ENCODE assay signal across 18 cellular contexts in the genomic region with DNA sequence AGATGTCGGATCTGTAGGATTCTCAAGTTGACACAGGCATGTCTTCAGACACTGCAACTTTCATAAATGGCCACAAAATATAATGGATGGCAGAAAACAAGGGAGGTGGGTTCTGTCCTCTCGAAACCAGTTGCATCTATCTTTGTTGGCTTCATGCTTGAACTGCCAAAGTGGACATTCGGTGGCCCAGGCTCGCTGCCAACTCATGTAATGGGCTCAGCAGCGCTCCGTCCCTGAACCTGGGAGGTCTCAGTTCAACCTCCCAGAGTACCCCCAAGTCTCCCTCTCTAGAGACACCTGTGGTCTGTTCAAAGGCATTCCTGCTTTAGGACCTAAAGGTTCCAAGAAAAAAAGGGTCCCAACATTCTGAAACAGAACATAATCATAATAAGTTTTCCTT.
"Had no signal": no experiment of that assay in that cellular context is flagged by ENCODE, and none has a peak within 500 bp of the region (broad histone marks: within the 10 kb centered on the region; RNA-seq: fewer than 3 reads in every experiment).

No MANE protein-coding gene starts in this region.

- H3K36me3 Mint-ChIP-seq: naive thymus-derived CD4-positive, alpha-beta T cell had no signal

- H3K4me3 Mint-ChIP-seq: effector memory CD8-positive, alpha-beta T cell; naive thymus-derived CD4-positive, alpha-beta T cell; nephron; neural progenitor cell; stimulated activated effector memory CD8-positive, alpha-beta T cell treated with anti-CD3 and anti-CD28 coated beads, Interleukin-12 subunit alpha, Interleukin-12 subunit beta, amount 100 ng/mL, for 72 hours had no signal

- H3K4me2 ChIP-seq: neural progenitor cell had no signal

- H3K27ac ChIP-seq: neural progenitor cell, thyroid gland had no signal

- ATAC-seq: effector memory CD8-positive, alpha-beta T cell; naive thymus-derived CD4-positive, alpha-beta T cell; psoas muscle; right cardiac atrium; stimulated activated effector memory CD8-positive, alpha-beta T cell treated with anti-CD3 and anti-CD28 coated beads, Interleukin-12 subunit alpha, Interleukin-12 subunit beta, amount 100 ng/mL, for 72 hours had no signal

- H3K27ac Mint-ChIP-seq: effector memory CD8-positive, alpha-beta T cell; naive thymus-derived CD4-positive, alpha-beta T cell; neural progenitor cell; stimulated activated effector memory CD8-positive, alpha-beta T cell treated with anti-CD3 and anti-CD28 coated beads, Interleukin-12 subunit alpha, Interleukin-12 subunit beta, amount 100 ng/mL, for 72 hours had no signal

- H3K36me3 ChIP-seq: neural progenitor cell, sigmoid colon, stomach, thyroid gland, vagina had no signal

- H3K9me3 Mint-ChIP-seq: effector memory CD8-positive, alpha-beta T cell; nephron; stimulated activated effector memory CD8-positive, alpha-beta T cell treated with anti-CD3 and anti-CD28 coated beads, Interleukin-12 subunit alpha, Interleukin-12 subunit beta, amount 100 ng/mL, for 72 hours had no signal

- H3K4me1 ChIP-seq: thyroid gland had no signal

- H2AFZ ChIP-seq: neural progenitor cell had no signal

- DNase-seq: cortex of kidney; effector memory CD8-positive, alpha-beta T cell; mesendoderm; midbrain; naive thymus-derived CD4-positive, alpha-beta T cell; psoas muscle; right cardiac atrium; sigmoid colon; stimulated activated CD4-positive, alpha-beta T cell treated with anti-CD3 and anti-CD28 coated beads, Interleukin-2, amount 100 ng/mL, for 24 hours; stimulated activated CD4-positive, alpha-beta T cell treated with anti-CD3 and anti-CD28 coated beads, Interleukin-4, amount 100 ng/mL, for 24 hours; stimulated activated naive CD4-positive, alpha-beta T cell treated with Interleukin-2 at 50 U/mL for 16 hours; stomach; thyroid gland; trophoblast cell had no signal

- H3K27me3 ChIP-seq: neural progenitor cell, sigmoid colon, stomach, thyroid gland, vagina had no signal

- H3K4me3 ChIP-seq: neural progenitor cell, psoas muscle, sigmoid colon, stomach, thyroid gland, vagina had no signal

- H3K9me3 ChIP-seq: psoas muscle, sigmoid colon, stomach, thyroid gland, vagina had no signal

- H3K4me1 Mint-ChIP-seq: stimulated activated effector memory CD8-positive, alpha-beta T cell treated with anti-CD3 and anti-CD28 coated beads, Interleukin-12 subunit alpha, Interleukin-12 subunit beta, amount 100 ng/mL, for 72 hours had no signal
